ENCODE assay signal across 6 cellular contexts in genomic region chr22:18787529-18787928, GRCh38.
DNase-seq lines count a peak whose midpoint lies in the region; ATAC-seq, FAIRE-seq and TF ChIP-seq lines count a peak whose summit lies in the region.
"Not testable (repeated sequence)": the region's sequence is repeated elsewhere in the genome, so short reads cannot be mapped to it uniquely, and the experiment has no call there.

No MANE protein-coding gene starts in this region.

- not testable (repeated sequence) for H3K9me3 ChIP-seq in WERI-Rb-1 (ENCODE audit: severe bottlenecking); kidney (ENCODE audit: control insufficient read depth in 1 of 2, low read length in 2 of 2); lower lobe of right lung; sigmoid colon; stomach

- not testable (repeated sequence) for H3K4me3 ChIP-seq in WERI-Rb-1 (ENCODE audit: low read depth, low read length); kidney (ENCODE audit: low read length in 2 of 2); lower lobe of right lung; sigmoid colon; stomach

- not testable (repeated sequence) for ATAC-seq in Right ventricle myocardium inferior, lower lobe of right lung

- DNase-seq in WERI-Rb-1 = peak; percentile 3
- DNase-seq in Right ventricle myocardium inferior (ENCODE audit: missing footprints) = peak; percentile 37
- peak; percentile 52 for DNase-seq in kidney
- DNase-seq in lower lobe of right lung = peak; percentile 33
- peak; percentile 15 for DNase-seq in sigmoid colon
- DNase-seq in stomach = peak; percentile 25

- intact Hi-C loops in Right ventricle myocardium inferior (cut with DNase I); kidney (cut with DNase I); lower lobe of right lung (cut with DNase I); sigmoid colon (cut with DNase I); stomach (cut with DNase I; ENCODE audit: low total_unique reads): not testable (repeated sequence)

- not testable (repeated sequence) for H3K4me1 ChIP-seq in kidney (ENCODE audit: control insufficient read depth in 1 of 2, insufficient read depth in 1 of 2, low read depth in 1 of 2, low read length in 2 of 2); lower lobe of right lung; sigmoid colon; stomach

- not testable (repeated sequence) for H3K9ac ChIP-seq in kidney (ENCODE audit: low read length in 2 of 2)

- not testable (repeated sequence) for TF ChIP-seq CTCF in WERI-Rb-1 (IDR thresholded peaks at IDR 0.05; ENCODE audit: low read depth, low read length); kidney (IDR thresholded peaks at IDR 0.05; ENCODE audit: borderline replicate concordance, extremely low read depth, insufficient read depth); lower lobe of right lung (IDR thresholded peaks at IDR 0.05); sigmoid colon (IDR thresholded peaks at IDR 0.05); stomach (IDR thresholded peaks at IDR 0.05)

- not testable (repeated sequence) for FAIRE-seq in kidney (lab: Jason Lieb, UNC)

- H3K36me3 ChIP-seq in WERI-Rb-1; kidney (ENCODE audit: control insufficient read depth in 1 of 2, insufficient read depth in 2 of 2, low read length in 2 of 2); lower lobe of right lung; sigmoid colon; stomach: not testable (repeated sequence)

- TF ChIP-seq POLR2A in sigmoid colon (IDR thresholded peaks at IDR 0.05); stomach (IDR thresholded peaks at IDR 0.05): not testable (repeated sequence)

- not testable (repeated sequence) for H3K27ac ChIP-seq in WERI-Rb-1; kidney (ENCODE audit: low read depth in 2 of 2, low read length in 2 of 2); lower lobe of right lung; sigmoid colon; stomach

- TF ChIP-seq EP300 in sigmoid colon (IDR thresholded peaks at IDR 0.05); stomach (IDR thresholded peaks at IDR 0.05): not testable (repeated sequence)

- not testable (repeated sequence) for H3K27me3 ChIP-seq in WERI-Rb-1 (ENCODE audit: insufficient read depth, low read depth, severe bottlenecking); lower lobe of right lung (ENCODE audit: low read depth); sigmoid colon; stomach

- 78 to 92% methylated on average over 5 of the region's 10 CpGs for WGBS in sigmoid colon, 2 donors
- whole genome bisulfite sequencing in stomach, 5 donors = 83 to 96% (median 91%) methylated on average over 4 to 5 of the region's 10 CpGs
